18 cellular contexts compared by ENCODE assay signal in the genomic region with DNA sequence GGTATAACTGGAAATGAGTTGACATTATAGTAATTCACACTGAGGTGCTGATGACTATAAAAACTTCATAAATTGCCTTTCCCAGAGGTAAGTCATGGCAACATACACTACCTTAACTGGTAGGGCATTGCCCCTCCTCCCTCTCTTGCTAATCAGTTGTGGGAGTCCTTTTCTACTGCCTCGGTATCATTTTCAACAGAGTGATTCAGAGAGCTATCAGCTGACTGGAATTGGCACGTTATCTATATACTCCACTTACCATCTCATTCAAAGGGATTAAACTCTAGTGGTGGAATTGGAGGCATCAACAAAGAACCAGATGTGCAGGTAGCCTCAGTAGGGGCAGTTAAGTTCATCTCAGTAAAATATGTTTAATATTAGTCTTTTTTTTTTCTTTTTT. TPM values are rescaled to one million over a fixed set of nuclear protein-coding genes. Genes with fewer than 3 reads are reported as not detected.
DNase-seq lines count a peak whose midpoint lies in the region; ATAC-seq, FAIRE-seq and TF ChIP-seq lines count a peak whose summit lies in the region.
"Had no signal": no experiment of that assay in that cellular context is flagged by ENCODE, and none has a peak within 500 bp of the region (broad histone marks: within the 10 kb centered on the region; RNA-seq: fewer than 3 reads in every experiment).

No MANE protein-coding gene starts in this region.

- no peak overlapping the region for H3K9ac ChIP-seq in SK-N-SH
- H3K9ac ChIP-seq: BLaER1 had no signal

- no peaks in the 10 kb centered on the region for H3K27me3 ChIP-seq in A673 (replicated peaks; ENCODE audit: insufficient read depth, low read depth, low read length, poor library complexity)
- no peaks in the 10 kb centered on the region for H3K27me3 ChIP-seq in bronchial epithelial cell (ENCODE audit: control insufficient read depth, insufficient read depth, low read length)
- no peaks in the 10 kb centered on the region for H3K27me3 ChIP-seq in SK-N-SH (ENCODE audit: insufficient read depth)
- H3K27me3 ChIP-seq: BLaER1, upper lobe of right lung had no signal

- TF ChIP-seq CTCF in A673 (conservative IDR thresholded peaks at IDR 0.05; ENCODE audit: low read depth, low read length): no peak
- TF ChIP-seq CTCF in bronchial epithelial cell (IDR thresholded peaks at IDR 0.05; ENCODE audit: insufficient read depth, low read length, severe bottlenecking): no peak
- no peak for TF ChIP-seq CTCF in SK-N-SH (IDR thresholded peaks at IDR 0.05)

- H3K36me3 ChIP-seq in A673 (ENCODE audit: insufficient read depth, low read length, poor library complexity, severe bottlenecking): no peaks in the 10 kb centered on the region
- H3K36me3 ChIP-seq in bronchial epithelial cell (ENCODE audit: control insufficient read depth, insufficient read depth, low read length): no peaks in the 10 kb centered on the region
- H3K36me3 ChIP-seq in SK-N-SH (replicated peaks in 1 of 2; ENCODE audit: control insufficient read depth in 1 of 2, insufficient read depth in 2 of 2, low read length in 1 of 2): no peaks in the 10 kb centered on the region
- H3K36me3 ChIP-seq: BLaER1, upper lobe of right lung had no signal

- TF ChIP-seq POLR2A in GM12891 (IDR thresholded peaks at IDR 0.05; ENCODE audit: low read depth, low read length): no peak

- H3K4me3 ChIP-seq in A673 (ENCODE audit: low read depth, low read length, poor library complexity, severe bottlenecking) (no peak overlapping the region), bronchial epithelial cell (ENCODE audit: low read depth, low read length) (no peak overlapping the region), SK-N-SH (ENCODE audit: low read depth in 2 of 2, low read length in 1 of 2) (no peak overlapping the region)
- H3K4me3 ChIP-seq: BLaER1, upper lobe of right lung had no signal

- H3K9me2 ChIP-seq in SK-N-SH: no peaks in the 10 kb centered on the region

- no peak for TF ChIP-seq RAD21 in SK-N-SH (IDR thresholded peaks at IDR 0.05; ENCODE audit: low read length)

- H3K9me3 ChIP-seq in A673 (ENCODE audit: low read depth, low read length, poor library complexity, severe bottlenecking) (no peaks in the 10 kb centered on the region), SK-N-SH (no peaks in the 10 kb centered on the region)
- H3K9me3 ChIP-seq: BLaER1, upper lobe of right lung had no signal

- intact Hi-C loops in A673 (cut with micrococcal nuclease; ENCODE audit: unreplicated experiment): loop anchor here (10.0 kb wide), 2 partner anchors 291 to 451 kb away; a partner anchor contains a TSS

- no peak overlapping the region for H2AFZ ChIP-seq in SK-N-SH (ENCODE audit: low read depth)

- POLR2A ChIA-PET in A673 (lab: Charles Lee; ENCODE audit: low non-redundant PET) (no interaction called here), SK-N-SH (lab: Yijun Ruan, JAX) (no interaction called here)

- DNase-seq in A673 (ENCODE audit: low spot score) (peak; percentile 63), GM12891 (ENCODE audit: insufficient read length, low spot score) (no peak), NCI-H2196 treated with DMSO at 0.1 percent for 48 hours (lab: John Stamatoyannopoulos, UW; ENCODE audit: unreplicated experiment) (peak; percentile 58), bronchial epithelial cell (ENCODE audit: low read depth) (peak; percentile 64), SK-N-SH (no peak), H4 (ENCODE audit: low spot score) (no peak)
- DNase-seq: activated CD4-positive, alpha-beta T cell treated with anti-CD3 and anti-CD28 coated beads for 48 hours; activated naive CD8-positive, alpha-beta T cell treated with anti-CD3 and anti-CD28 coated beads, Interleukin-2, amount 50 U/mL, for 24 hours; activated T-cell treated with anti-CD3 and anti-CD28 coated beads, Interleukin-2, amount 50 U/mL, for 24 hours; cerebellar nuclear complex; NCI-H187; stimulated activated CD4-positive, alpha-beta T cell treated with anti-CD3 and anti-CD28 coated beads, Interleukin-4, amount 100 ng/mL, for 24 hours; stimulated activated naive B cell treated with anti-CD40 and anti-IgM and Interleukin-4, amounts not matched to agents 10 μg/mL and 1 μg/mL and 100 μg/mL, for 72 hours; upper lobe of right lung had no signal

- peaks cover 10% of the 10 kb centered on the region for H3F3A ChIP-seq in SK-N-SH (replicated peaks; ENCODE audit: insufficient read depth)

- CTCF ChIA-PET in A673 (lab: Charles Lee): interaction anchor here (0.7 to 0.9 kb wide), 2 partner anchors 34 to 79 kb away, joined by 4 to 10 read pairs; no protein-coding TSS in a partner anchor
- CTCF ChIA-PET in SK-N-SH (lab: Yijun Ruan, JAX): interaction anchor here (1.0 to 2.0 kb wide), 2 partner anchors 8 to 32 kb away, joined by 3 to 4 read pairs; no protein-coding TSS in a partner anchor

- 60% methylated on average over 2 of the region's 2 CpGs for WGBS in SK-N-SH (ENCODE audit: low lambda C conversion rate)

- no peak for TF ChIP-seq EP300 in SK-N-SH (IDR thresholded peaks at IDR 0.05; ENCODE audit: borderline replicate concordance in 1 of 2, low read depth in 1 of 2, low read length in 1 of 2)

- no peak overlapping the region for H3K4me2 ChIP-seq in SK-N-SH

- H3K79me2 ChIP-seq in SK-N-SH (ENCODE audit: insufficient read depth): no peaks in the 10 kb centered on the region

- peak; percentile 43 for FAIRE-seq in GM12891 (lab: Jason Lieb, UNC)
- no peak for FAIRE-seq in bronchial epithelial cell (lab: Jason Lieb, UNC)
- FAIRE-seq: endothelial cell of umbilical vein had no signal

- BruUV-seq in A673 (replicated peaks; lab: Mats Ljungman, UMichigan): no TSS peak

- no peaks in the 10 kb centered on the region for H4K20me1 ChIP-seq in SK-N-SH (ENCODE audit: insufficient read depth)
- H4K20me1 ChIP-seq: BLaER1 had no signal

- no peak for ATAC-seq in HG03108 (IDR thresholded peaks at IDR 0.05; ENCODE audit: unreplicated experiment)
- no peak for ATAC-seq in GM21381 (IDR thresholded peaks at IDR 0.05; ENCODE audit: unreplicated experiment)
- ATAC-seq: activated naive CD8-positive, alpha-beta T cell treated with anti-CD3 and anti-CD28 coated beads, Interleukin-2, amount 50 U/mL, for 24 hours; stimulated activated naive B cell treated with anti-CD40 and anti-IgM and Interleukin-4, amounts not matched to agents 10 μg/mL and 1 μg/mL and 100 μg/mL, for 72 hours; upper lobe of right lung had no signal

- H3K27ac ChIP-seq in A673 (ENCODE audit: low read depth, low read length, poor library complexity, severe bottlenecking) (no peak overlapping the region), SK-N-SH (ENCODE audit: low read depth in 2 of 2, low read length in 1 of 2) (no peak overlapping the region)
- H3K27ac ChIP-seq: upper lobe of right lung had no signal

- H3K4me1 ChIP-seq in A673 (ENCODE audit: insufficient read depth, low read length, poor library complexity, severe bottlenecking) (peaks cover 36% of the 10 kb centered on the region), SK-N-SH (ENCODE audit: control insufficient read depth in 1 of 2, insufficient read depth in 2 of 2, low read depth in 1 of 2, low read length in 1 of 2) (peaks cover 0 to 12% of the 10 kb centered on the region in 2 experiments; a peak in 1 of 4 replicates)
- H3K4me1 ChIP-seq: upper lobe of right lung had no signal

TF ChIP-seq in GM12891, 5 proteins besides CTCF, POLR2A, EP300 and RAD21:
- no peak for TF ChIP-seq POLR2AphosphoS5 (IDR thresholded peaks at IDR 0.05; ENCODE audit: low read depth, low read length)
- TF ChIP-seq SPI1 (IDR thresholded peaks at IDR 0.05; ENCODE audit: low read depth, low read length): no peak
- no peak for TF ChIP-seq POU2F2 (IDR thresholded peaks at IDR 0.05; ENCODE audit: low read depth, low read length)
- no peak for TF ChIP-seq TAF1 (IDR thresholded peaks at IDR 0.05; ENCODE audit: low read depth, low read length)
- no peak for TF ChIP-seq PAX5 (IDR thresholded peaks at IDR 0.05; ENCODE audit: insufficient read depth, low read length, severe bottlenecking)

TF ChIP-seq in SK-N-SH, 30 proteins besides CTCF, POLR2A, EP300 and RAD21:
- no peak for TF ChIP-seq MXI1 (IDR thresholded peaks at IDR 0.05; ENCODE audit: low read depth, low read length)

RNA-seq across cellular contexts. Expression of a gene that starts 8.0 kb away (rescaled TPM):
- total RNA-seq in A673 (2021): 162 and 172 TPM in 2 replicates
- polyA plus RNA-seq in GM12891 (2012; ENCODE audit: low read depth, missing spikeins): 23.5 TPM
- 21.4 and 28.4 TPM in 2 replicates for total RNA-seq in bronchial epithelial cell
- polyA plus RNA-seq in SK-N-SH (2012; rRNA removed): 19.3 and 27.1 TPM in 2 replicates
- 20.6 and 22.0 TPM in 2 replicates for polyA plus RNA-seq in SK-N-SH (2012; cell fraction: cytosol; rRNA removed)
- 21.9 and 41.5 TPM in 2 replicates for polyA plus RNA-seq in SK-N-SH (2012; cell fraction: nucleus; rRNA removed)
- 32.9 and 33.1 TPM in 2 replicates for total RNA-seq in H4 (2014; rRNA removed; shearing (Covaris generic))

Comparison
In these comparisons a context has a peak if more than half of its experiments do, and no peak if none do; other contexts are left out.
1. DNase-seq: peak in A673 (single experiment), NCI-H2196 treated with DMSO at 0.1 percent for 48 hours (single experiment) and bronchial epithelial cell (single experiment); none in GM12891 (single experiment), SK-N-SH (single experiment) and H4 (single experiment).